Comparison of ENCODE assay signal across 11 cellular contexts in genomic region chr7:142463401-142463850, GRCh38.
DNase-seq lines count a peak whose midpoint lies in the region; ATAC-seq and TF ChIP-seq lines count a peak whose summit lies in the region.
"Had no signal": no experiment of that assay in that cellular context is flagged by ENCODE, and none has a peak within 500 bp of the region (broad histone marks: within the 10 kb centered on the region; RNA-seq: fewer than 3 reads in every experiment).

No MANE protein-coding gene starts in this region.

- H3K9me3 Mint-ChIP-seq in activated CD8-positive, alpha-beta T cell treated with anti-CD3 and anti-CD28 coated beads, Interleukin-2, amount 10 ng/mL, durations not matched to agents 7 days and 5 days (ENCODE audit: insufficient read depth), result no peaks in the 10 kb centered on the region
- H3K9me3 Mint-ChIP-seq in osteocyte (ENCODE audit: unreplicated experiment), result no peaks in the 10 kb centered on the region

- ATAC-seq in activated CD8-positive, alpha-beta T cell treated with anti-CD3 and anti-CD28 coated beads, Interleukin-2, amount 10 ng/mL, durations not matched to agents 7 days and 5 days, result peak; percentile 74
- ATAC-seq: A549 had no signal

- peaks cover 46% of the 10 kb centered on the region for H3K4me1 Mint-ChIP-seq in activated CD8-positive, alpha-beta T cell treated with anti-CD3 and anti-CD28 coated beads, Interleukin-2, amount 10 ng/mL, durations not matched to agents 7 days and 5 days (ENCODE audit: low read depth)
- H3K4me1 Mint-ChIP-seq in osteocyte (ENCODE audit: unreplicated experiment), result peaks cover 47% of the 10 kb centered on the region

- CTCF ChIA-PET in activated CD8-positive, alpha-beta T cell treated with anti-CD3 and anti-CD28 coated beads, Interleukin-2, amount 10 ng/mL, durations not matched to agents 7 days and 5 days (lab: Charles Lee), result interaction anchor here (0.6 to 18.7 kb wide), 22 partner anchors 9 to 347 kb away, joined by 3 to 440 read pairs (median 4); no protein-coding TSS in a partner anchor

- POLR2A ChIA-PET in activated CD8-positive, alpha-beta T cell treated with anti-CD3 and anti-CD28 coated beads, Interleukin-2, amount 10 ng/mL, durations not matched to agents 7 days and 5 days (lab: Charles Lee), result interaction anchor here (0.9 to 1.4 kb wide), 3 partner anchors 14 to 345 kb away, joined by 3 to 5 read pairs (median 3); no protein-coding TSS in a partner anchor

- peak overlapping the region; percentile 71 for H3K4me3 Mint-ChIP-seq in activated CD8-positive, alpha-beta T cell treated with anti-CD3 and anti-CD28 coated beads, Interleukin-2, amount 10 ng/mL, durations not matched to agents 7 days and 5 days
- H3K4me3 Mint-ChIP-seq in osteocyte (ENCODE audit: unreplicated experiment), result no peak overlapping the region

- DNase-seq in activated CD4-positive, alpha-beta T cell treated with anti-CD3 and anti-CD28 coated beads for 48 hours, result peak; percentile 25
- no peak for DNase-seq in activated CD4-positive, alpha-beta T cell treated with anti-CD3 and anti-CD28 coated beads, Interleukin-2, amount 50 U/mL, for 1 hour
- DNase-seq in HCEC 1CT (peak; percentile 17), osteocyte (ENCODE audit: extremely low spot score, unreplicated experiment) (peak; percentile 65), putamen (ENCODE audit: low spot score) (no peak), NCI-H446 (lab: John Stamatoyannopoulos, UW) (no peak)
- DNase-seq in activated CD8-positive, alpha-beta T cell treated with anti-CD3 and anti-CD28 coated beads, Interleukin-2, amount 10 ng/mL, durations not matched to agents 7 days and 5 days, result peak; percentile 42
- no peak for DNase-seq in NK-92 treated with Interleukin-12 subunit alpha and Interleukin-12 subunit beta, amount 100 ng/mL, for 24 hours (lab: John Stamatoyannopoulos, UW)
- DNase-seq: kidney, tibial artery had no signal

- peak overlapping the region; percentile 92 for H3K27ac Mint-ChIP-seq in activated CD8-positive, alpha-beta T cell treated with anti-CD3 and anti-CD28 coated beads, Interleukin-2, amount 10 ng/mL, durations not matched to agents 7 days and 5 days
- H3K27ac Mint-ChIP-seq in osteocyte (ENCODE audit: unreplicated experiment), result peak overlapping the region; percentile 92

- TF ChIP-seq CTCF in osteocyte (IDR thresholded peaks at IDR 0.05), result no peak

- no peaks in the 10 kb centered on the region for H3K36me3 Mint-ChIP-seq in activated CD8-positive, alpha-beta T cell treated with anti-CD3 and anti-CD28 coated beads, Interleukin-2, amount 10 ng/mL, durations not matched to agents 7 days and 5 days (ENCODE audit: low read depth)
- no peaks in the 10 kb centered on the region for H3K36me3 Mint-ChIP-seq in osteocyte (ENCODE audit: unreplicated experiment)

- H3K27me3 Mint-ChIP-seq in activated CD8-positive, alpha-beta T cell treated with anti-CD3 and anti-CD28 coated beads, Interleukin-2, amount 10 ng/mL, durations not matched to agents 7 days and 5 days (ENCODE audit: low read depth), result peaks cover 4% of the 10 kb centered on the region
- H3K27me3 Mint-ChIP-seq in osteocyte (ENCODE audit: unreplicated experiment), result no peaks in the 10 kb centered on the region

Comparison
In these comparisons a context has a peak if more than half of its experiments do, and no peak if none do; other contexts are left out.
1. DNase-seq: peak in activated CD4-positive, alpha-beta T cell treated with anti-CD3 and anti-CD28 coated beads for 48 hours (single experiment), HCEC 1CT (single experiment), activated CD8-positive, alpha-beta T cell treated with anti-CD3 and anti-CD28 coated beads, Interleukin-2, amount 10 ng/mL, durations not matched to agents 7 days and 5 days (single experiment) and osteocyte (single experiment); none in activated CD4-positive, alpha-beta T cell treated with anti-CD3 and anti-CD28 coated beads, Interleukin-2, amount 50 U/mL, for 1 hour (single experiment), putamen (single experiment), NK-92 treated with Interleukin-12 subunit alpha and Interleukin-12 subunit beta, amount 100 ng/mL, for 24 hours (single experiment) and NCI-H446 (0 of 2).